In the genomic region with DNA sequence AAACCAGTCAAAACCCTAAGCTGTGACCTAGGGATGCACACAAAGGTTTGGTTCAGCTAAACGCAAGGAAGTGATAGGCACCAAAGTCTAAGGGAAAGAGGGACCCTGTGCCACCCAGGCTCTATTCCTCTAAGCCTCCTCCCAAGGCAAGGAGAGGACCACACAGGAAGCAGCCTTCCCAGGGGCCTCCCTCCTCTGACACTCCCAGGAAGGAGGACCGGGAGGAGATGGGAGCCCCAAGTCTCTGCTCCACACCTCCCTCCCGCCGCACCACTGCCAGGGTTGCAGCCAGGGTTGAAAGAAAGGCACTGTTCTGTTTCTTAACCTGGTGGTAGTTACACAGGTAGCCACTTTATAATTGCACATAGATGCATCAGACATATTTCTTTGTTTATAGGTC, we compare ENCODE assay signal across 23 cellular contexts. TPM values are rescaled to one million over a fixed set of nuclear protein-coding genes. Genes with fewer than 3 reads are reported as not detected.
DNase-seq lines count a peak whose midpoint lies in the region; ATAC-seq and TF ChIP-seq lines count a peak whose summit lies in the region.
"Had no signal": no experiment of that assay in that cellular context is flagged by ENCODE, and none has a peak within 500 bp of the region (broad histone marks: within the 10 kb centered on the region; RNA-seq: fewer than 3 reads in every experiment).

No MANE protein-coding gene starts in this region.

- H3K4me1 Mint-ChIP-seq in endothelial cell (ENCODE audit: unreplicated experiment) = no peaks in the 10 kb centered on the region

- DNase-seq in SJSA1 (ENCODE audit: low read depth in 1 of 2, low spot score in 2 of 2) (peak; percentile 76 to 83), endothelial cell (ENCODE audit: low spot score) (no peak), sigmoid colon (peak; percentile 42), Kasumi-1 (lab: John Stamatoyannopoulos, UW) (no peak), SKM-1 treated with dmso at 0.1 percent for 144 hours (lab: John Stamatoyannopoulos, UW; ENCODE audit: unreplicated experiment) (no peak), right cardiac atrium (no peak)
- DNase-seq: AML-193; Caco-2; CD4-positive, alpha-beta memory T cell; GM23248; H7; MG63; NCI-H1105 treated with DMSO at 0.1 percent for 48 hours; NCI-H146; NCI-H1930; NCI-H446; NCI-H524 treated with DMSO at 0.1 percent for 48 hours; NCI-H774; Right ventricle myocardium superior had no signal

- no peak for TF ChIP-seq EP300 in sigmoid colon (IDR thresholded peaks at IDR 0.05)

- WGBS in sigmoid colon, 2 donors = 86 to 88% methylated on average over 4 of the region's 4 CpGs
- 78% methylated on average over 4 of the region's 4 CpGs for WGBS in right cardiac atrium

- peak overlapping the region; percentile 44 for H3K4me3 Mint-ChIP-seq in endothelial cell (ENCODE audit: unreplicated experiment)
- H3K4me3 Mint-ChIP-seq: CD4-positive, alpha-beta memory T cell had no signal

- no peaks in the 10 kb centered on the region for H3K9me3 Mint-ChIP-seq in endothelial cell (ENCODE audit: unreplicated experiment)
- H3K9me3 Mint-ChIP-seq: CD4-positive, alpha-beta memory T cell had no signal

- no peak for TF ChIP-seq CTCF in HEK293 (tag by site-specific recombination; IDR thresholded peaks at IDR 0.05)
- no peak for TF ChIP-seq CTCF in endothelial cell (IDR thresholded peaks at IDR 0.05; ENCODE audit: unreplicated experiment)
- TF ChIP-seq CTCF in sigmoid colon (IDR thresholded peaks at IDR 0.05) = no peak

- POLR2A ChIA-PET in HEK293 (lab: Yijun Ruan, JAX) = no interaction called here

- H3K27ac ChIP-seq in HEK293 (ENCODE audit: extremely low read depth, low read depth, low read length) (no peak overlapping the region), SJSA1 (0 out of 2 replicates have a peak overlapping the region, but pooled peaks have one; percentile 14), sigmoid colon (no peak overlapping the region), right cardiac atrium (ENCODE audit: low read length) (no peak overlapping the region)
- H3K27ac ChIP-seq: A549; BLaER1 treated with 17β-estradiol and CSF1 and Interleukin-3, amounts not matched to agents 10 nM and 100 nM; GM23248 had no signal

- no peaks in the 10 kb centered on the region for H3K4me1 ChIP-seq in HEK293 (ENCODE audit: control insufficient read depth, insufficient read depth, low read length)
- peaks cover 62% of the 10 kb centered on the region for H3K4me1 ChIP-seq in SJSA1 (replicated peaks)
- H3K4me1 ChIP-seq in sigmoid colon = no peaks in the 10 kb centered on the region
- H3K4me1 ChIP-seq in right cardiac atrium (ENCODE audit: control insufficient read depth, insufficient read depth, low read length) = no peaks in the 10 kb centered on the region
- H3K4me1 ChIP-seq: A549, Caco-2 had no signal

- no peak overlapping the region for H3K4me3 ChIP-seq in HEK293 (ENCODE audit: low read depth, low read length)
- no peak overlapping the region for H3K4me3 ChIP-seq in SJSA1
- no peak overlapping the region for H3K4me3 ChIP-seq in sigmoid colon
- H3K4me3 ChIP-seq in right cardiac atrium (ENCODE audit: low read length) = no peak overlapping the region
- H3K4me3 ChIP-seq: A549; BLaER1 treated with 17β-estradiol and CSF1 and Interleukin-3, amounts not matched to agents 10 nM and 100 nM; GM23248; MG63 had no signal

- H3K27me3 Mint-ChIP-seq in endothelial cell (ENCODE audit: unreplicated experiment) = peaks cover 6% of the 10 kb centered on the region
- H3K27me3 Mint-ChIP-seq: CD4-positive, alpha-beta memory T cell had no signal

- H3K27me3 ChIP-seq in SJSA1 (replicated peaks) = no peaks in the 10 kb centered on the region
- no peaks in the 10 kb centered on the region for H3K27me3 ChIP-seq in sigmoid colon
- no peaks in the 10 kb centered on the region for H3K27me3 ChIP-seq in right cardiac atrium (ENCODE audit: control insufficient read depth, insufficient read depth)
- H3K27me3 ChIP-seq: BLaER1 treated with 17β-estradiol and CSF1 and Interleukin-3, amounts not matched to agents 10 nM and 100 nM; MG63 had no signal

- no peak for TF ChIP-seq POLR2A in sigmoid colon (IDR thresholded peaks at IDR 0.05)

- ATAC-seq in right cardiac atrium = no peak
- ATAC-seq: A549, HepG2 had no signal

- H3K27ac Mint-ChIP-seq in endothelial cell (ENCODE audit: unreplicated experiment) = no peak overlapping the region

- CTCF ChIA-PET in HEK293 (lab: Yijun Ruan, JAX) = no interaction called here

- H3K9me3 ChIP-seq in HEK293 (ENCODE audit: control insufficient read depth, insufficient read depth, low read depth, low read length) = no peaks in the 10 kb centered on the region
- H3K9me3 ChIP-seq in SJSA1 (replicated peaks) = no peaks in the 10 kb centered on the region
- H3K9me3 ChIP-seq in sigmoid colon = no peaks in the 10 kb centered on the region
- H3K9me3 ChIP-seq in right cardiac atrium (ENCODE audit: control insufficient read depth, low read length) = no peaks in the 10 kb centered on the region
- H3K9me3 ChIP-seq: A549, Caco-2, MG63 had no signal

- peaks cover 13 to 26% of the 10 kb centered on the region in 2 experiments for H3K36me3 ChIP-seq in HEK293 (ENCODE audit: control insufficient read depth in 2 of 2, insufficient read depth in 1 of 2, low read length in 2 of 2)
- peaks cover 48% of the 10 kb centered on the region for H3K36me3 ChIP-seq in SJSA1
- H3K36me3 ChIP-seq in sigmoid colon = peaks cover 0 to 50% (median 11%) of the 10 kb centered on the region in 4 donors

- intact Hi-C loops in sigmoid colon (cut with DNase I) = no loop called here
- intact Hi-C loops in right cardiac atrium (cut with DNase I) = no loop called here

- peaks cover 48% of the 10 kb centered on the region for H3K36me3 Mint-ChIP-seq in endothelial cell (ENCODE audit: low read depth, unreplicated experiment)

TF ChIP-seq in HEK293, 187 proteins besides CTCF, POLR2A, EP300 and RAD21:
- TF ChIP-seq, protein P1, sequence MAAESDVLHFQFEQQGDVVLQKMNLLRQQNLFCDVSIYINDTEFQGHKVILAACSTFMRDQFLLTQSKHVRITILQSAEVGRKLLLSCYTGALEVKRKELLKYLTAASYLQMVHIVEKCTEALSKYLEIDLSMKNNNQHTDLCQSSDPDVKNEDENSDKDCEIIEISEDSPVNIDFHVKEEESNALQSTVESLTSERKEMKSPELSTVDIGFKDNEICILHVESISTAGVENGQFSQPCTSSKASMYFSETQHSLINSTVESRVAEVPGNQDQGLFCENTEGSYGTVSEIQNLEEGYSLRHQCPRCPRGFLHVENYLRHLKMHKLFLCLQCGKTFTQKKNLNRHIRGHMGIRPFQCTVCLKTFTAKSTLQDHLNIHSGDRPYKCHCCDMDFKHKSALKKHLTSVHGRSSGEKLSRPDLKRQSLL (tag by site-specific recombination; IDR thresholded peaks at IDR 0.05) = no peak
- TF ChIP-seq KLF8 (tag by site-specific recombination; IDR thresholded peaks at IDR 0.05) (no peak), SETDB1 (IDR thresholded peaks at IDR 0.05; ENCODE audit: insufficient read length, low read length) (no peak), MYNN (tag by site-specific recombination; IDR thresholded peaks at IDR 0.05; ENCODE audit: borderline replicate concordance) (no peak), ZNF202 (tag by site-specific recombination; IDR thresholded peaks at IDR 0.05; ENCODE audit: borderline replicate concordance) (no peak), ZNF214 (tag by site-specific recombination; IDR thresholded peaks at IDR 0.05; ENCODE audit: borderline replicate concordance) (no peak), ZNF837 (tag by site-specific recombination; IDR thresholded peaks at IDR 0.05) (no peak), GLIS1 (tag by site-specific recombination; IDR thresholded peaks at IDR 0.05) (0 out of 2 replicates have a peak, but pooled peaks have one; percentile 24)

RNA-seq across cellular contexts. Expression of a gene that starts 21.9 kb away (rescaled TPM):
- 28.6 and 43.9 TPM in 2 replicates for total RNA-seq in SJSA1 (2014; rRNA removed; shearing (Covaris generic))
- total RNA-seq in endothelial cell (ENCODE audit: unreplicated experiment) (20.8 TPM), sigmoid colon (10 to 100 TPM; 12.8 to 42.9 (median 16.3) TPM), right cardiac atrium (10 to 100 TPM in 3 of 4 donors, 1 to 10 TPM in 1; 7.1 to 13.5 (median 10.3) TPM)
- polyA plus RNA-seq in sigmoid colon (10 to 100 TPM; 12.5 to 18.1 (median 13.8) TPM), right cardiac atrium (10.1 TPM)

RNA-seq across cellular contexts. Expression of a gene that starts 41.6 kb away (rescaled TPM):
- 30.5 and 55.2 TPM in 2 replicates for total RNA-seq in SJSA1 (2014; rRNA removed; shearing (Covaris generic))
- 51.2 TPM for total RNA-seq in endothelial cell (ENCODE audit: unreplicated experiment)
- total RNA-seq in sigmoid colon = 10 to 100 TPM; 33.5 to 45.3 (median 40.3) TPM
- 100 to 1,000 TPM in 1 of 3 donors, 10 to 100 TPM in 2; 48.7 to 105 (median 83.5) TPM for polyA plus RNA-seq in sigmoid colon
- total RNA-seq in right cardiac atrium = 10 to 100 TPM; 20.5 to 26.8 (median 22.3) TPM
- 20.7 TPM for polyA plus RNA-seq in right cardiac atrium

Comparison
In these comparisons a context has a peak if more than half of its experiments do, and no peak if none do; other contexts are left out.
1. DNase-seq: peak in SJSA1 (2 of 2) and sigmoid colon (single experiment); none in endothelial cell (single experiment), Kasumi-1 (0 of 2), SKM-1 treated with dmso at 0.1 percent for 144 hours (single experiment) and right cardiac atrium (0 of 3).